In genomic region chr5:160468576-160468975, GRCh38 we compare ENCODE assay signal across 10 cellular contexts.
DNase-seq lines count a peak whose midpoint lies in the region; TF ChIP-seq lines count a peak whose summit lies in the region.
"Had no signal": no experiment of that assay in that cellular context is flagged by ENCODE, and none has a peak within 500 bp of the region (broad histone marks: within the 10 kb centered on the region; RNA-seq: fewer than 3 reads in every experiment).

No MANE protein-coding gene starts in this region.

- DNase-seq in foreskin melanocyte (peak; percentile 39), GM19238 (ENCODE audit: insufficient read length, low spot score) (no peak), NCI-H2029 (lab: John Stamatoyannopoulos, UW) (no peak), DMS153 (lab: John Stamatoyannopoulos, UW) (no peak), DMS79 treated with DMSO at 0.1 percent for 48 hours (lab: John Stamatoyannopoulos, UW) (no peak)
- DNase-seq: endodermal cell, NCI-H1930 had no signal

- peak overlapping the region; percentile 15 for H2AFZ ChIP-seq in ACC112 (ENCODE audit: low read length, unreplicated experiment)

- no peak for TF ChIP-seq CTCF in WI38 (IDR thresholded peaks at IDR 0.05; ENCODE audit: low read depth, low read length)

- no peaks in the 10 kb centered on the region for H3K27me3 ChIP-seq in ACC112 (ENCODE audit: insufficient read depth, low read length)

- peak overlapping the region; percentile 81 for H3K27ac ChIP-seq in ACC112 (ENCODE audit: low read depth, low read length)

- H3K36me3 ChIP-seq in ACC112 (ENCODE audit: insufficient read depth, low read length) (no peaks in the 10 kb centered on the region), ES-I3 (ENCODE audit: insufficient read depth, low read length) (no peaks in the 10 kb centered on the region)

- H3K4me3 ChIP-seq in ACC112 (ENCODE audit: low read depth, low read length) (peak overlapping the region; percentile 76), WI38 (ENCODE audit: low read depth, low read length) (peak overlapping the region; percentile 16)

- H3K9me3 ChIP-seq in ES-I3 (ENCODE audit: control insufficient read depth, insufficient read depth, low read length): no peaks in the 10 kb centered on the region

- H3K4me1 ChIP-seq in ACC112 (ENCODE audit: control insufficient read depth, insufficient read depth, low read length, unreplicated experiment) (peaks cover 51% of the 10 kb centered on the region), ES-I3 (ENCODE audit: insufficient read depth, low read length) (peaks cover 16% of the 10 kb centered on the region)

- H3K79me2 ChIP-seq in ACC112 (ENCODE audit: control insufficient read depth, insufficient read depth, low read length, unreplicated experiment): peaks cover 32% of the 10 kb centered on the region

- H3K9ac ChIP-seq in ES-I3 (ENCODE audit: low read depth, low read length): peak overlapping the region; percentile 26; the same call in 1 of the 2 replicates
